8 cellular contexts compared by ENCODE assay signal in the genomic region with DNA sequence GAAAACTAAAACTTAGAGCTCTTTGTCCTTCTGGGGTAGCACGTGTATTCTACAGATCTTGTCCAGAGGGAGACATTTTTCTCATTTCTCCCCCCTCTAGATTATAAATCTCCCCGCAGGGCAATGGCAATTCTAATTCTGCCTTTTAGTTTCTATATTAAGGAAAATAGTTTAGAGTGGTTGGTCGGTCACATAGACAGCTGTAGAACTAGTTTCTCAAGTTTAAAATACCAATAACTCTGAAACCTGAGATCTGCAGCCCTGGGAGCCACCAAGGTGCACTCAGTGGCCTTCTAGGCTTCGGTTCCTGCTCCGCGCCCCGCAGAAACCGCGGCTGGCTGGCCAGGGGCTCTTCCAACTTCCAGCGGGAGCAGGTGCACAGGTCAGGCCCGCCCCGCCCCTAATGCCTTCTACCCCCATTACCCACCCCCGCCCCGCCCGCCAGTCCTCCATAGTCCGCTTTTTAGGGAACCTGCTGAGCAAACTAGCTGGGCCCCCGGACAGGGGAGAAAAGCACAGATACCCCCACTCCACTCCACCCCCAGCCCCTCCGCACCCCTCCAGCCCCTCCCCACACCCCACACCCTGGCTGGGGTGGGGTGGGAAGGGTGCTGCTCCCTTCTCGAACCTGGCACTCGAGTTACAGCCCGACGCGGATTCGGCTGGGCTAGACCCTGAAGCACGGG. TPM values are rescaled to one million over a fixed set of nuclear protein-coding genes. Genes with fewer than 3 reads are reported as not detected.
DNase-seq lines count a peak whose midpoint lies in the region; ATAC-seq and TF ChIP-seq lines count a peak whose summit lies in the region.

No MANE protein-coding gene starts in this region.

- H3K4me1 Mint-ChIP-seq in CD14-positive monocyte = peaks cover 67% of the 10 kb centered on the region

- H3K27ac Mint-ChIP-seq in CD14-positive monocyte = peak overlapping the region; percentile 98 to 100 (median 99)

- H3K9me3 Mint-ChIP-seq in CD14-positive monocyte = peaks cover 0 to 6% (median 2%) of the 10 kb centered on the region in 7 donors

- H3K27me3 Mint-ChIP-seq in CD14-positive monocyte (ENCODE audit: low read depth in 3 of 3) = peaks cover 0 to under 1% (median 0%) of the 10 kb centered on the region in 3 donors

- H3K27ac ChIP-seq in adipose tissue (ENCODE audit: low read depth, low read length) = peak overlapping the region; percentile 48

- H3K4me3 Mint-ChIP-seq in CD14-positive monocyte = peak overlapping the region; percentile 98

- no peak for TF ChIP-seq CTCF in CD14-positive monocyte (IDR thresholded peaks at IDR 0.05)

- no peak for DNase-seq in CD14-positive monocyte (ENCODE audit: low spot score)
- peak; percentile 34 for DNase-seq in NCI-H748 treated with DMSO at 0.1 percent for 48 hours (lab: John Stamatoyannopoulos, UW)
- DNase-seq in iPS-NIHi7 (ENCODE audit: extremely low spot score) = peak; percentile 32
- peak; percentile 5 to 16 for DNase-seq in stimulated activated CD4-positive, alpha-beta T cell treated with anti-CD3 and anti-CD28 coated beads, Interleukin-4, amount 100 ng/mL, for 4 hours
- DNase-seq in amniotic stem cell (lab: John Stamatoyannopoulos, UW) = no peak
- DNase-seq in cerebellar cortex (ENCODE audit: low spot score) = no peak

- intact Hi-C loops in CD14-positive monocyte (cut with micrococcal nuclease) = loop anchor here (2.0 to 10.0 kb wide), 3 partner anchors 26 to 162 kb away; partner anchors contain the start of genes SLFN12 (in 1 of the 2) and SLFN12L (in 1 of the 2)

- peaks cover 14 to 16% of the 10 kb centered on the region in 2 donors for H3K36me3 Mint-ChIP-seq in CD14-positive monocyte

- 1 to 3% (median 1%) methylated on average over 12 to 25 of the region's 25 CpGs for WGBS in adipose tissue, 3 donors

- ATAC-seq in GM21381 (IDR thresholded peaks at IDR 0.05; ENCODE audit: unreplicated experiment) = peak; percentile 10

RNA-seq across cellular contexts. Expression of gene SLFN11, which starts 0.4 kb away (rescaled TPM):
- polyA plus RNA-seq in CD14-positive monocyte (10 to 100 TPM; 34.3 to 46.8 TPM), adipose tissue (10 to 100 TPM in 2 of 3 donors, 1 to 10 TPM in 1; 1.2 to 32.2 (median 19.2) TPM)

RNA-seq across cellular contexts. Expression of gene SLFN12, which starts 59.3 kb away (rescaled TPM):
- polyA plus RNA-seq in CD14-positive monocyte (10 to 100 TPM in 1 of 2 donors, 1 to 10 TPM in 1; 8.4 to 14.5 TPM), adipose tissue (10 to 100 TPM in 1 of 3 donors, 1 to 10 TPM in 1, under 1 TPM in 1; 0.49 to 10.1 (median 4.4) TPM)

Comparison
In these comparisons a context has a peak if more than half of its experiments do, and no peak if none do; other contexts are left out.
1. DNase-seq: peak in NCI-H748 treated with DMSO at 0.1 percent for 48 hours (single experiment), iPS-NIHi7 (single experiment) and stimulated activated CD4-positive, alpha-beta T cell treated with anti-CD3 and anti-CD28 coated beads, Interleukin-4, amount 100 ng/mL, for 4 hours (2 of 2); none in CD14-positive monocyte (single experiment), amniotic stem cell (single experiment) and cerebellar cortex (single experiment).